8 cellular contexts compared by ENCODE assay signal in the genomic region with DNA sequence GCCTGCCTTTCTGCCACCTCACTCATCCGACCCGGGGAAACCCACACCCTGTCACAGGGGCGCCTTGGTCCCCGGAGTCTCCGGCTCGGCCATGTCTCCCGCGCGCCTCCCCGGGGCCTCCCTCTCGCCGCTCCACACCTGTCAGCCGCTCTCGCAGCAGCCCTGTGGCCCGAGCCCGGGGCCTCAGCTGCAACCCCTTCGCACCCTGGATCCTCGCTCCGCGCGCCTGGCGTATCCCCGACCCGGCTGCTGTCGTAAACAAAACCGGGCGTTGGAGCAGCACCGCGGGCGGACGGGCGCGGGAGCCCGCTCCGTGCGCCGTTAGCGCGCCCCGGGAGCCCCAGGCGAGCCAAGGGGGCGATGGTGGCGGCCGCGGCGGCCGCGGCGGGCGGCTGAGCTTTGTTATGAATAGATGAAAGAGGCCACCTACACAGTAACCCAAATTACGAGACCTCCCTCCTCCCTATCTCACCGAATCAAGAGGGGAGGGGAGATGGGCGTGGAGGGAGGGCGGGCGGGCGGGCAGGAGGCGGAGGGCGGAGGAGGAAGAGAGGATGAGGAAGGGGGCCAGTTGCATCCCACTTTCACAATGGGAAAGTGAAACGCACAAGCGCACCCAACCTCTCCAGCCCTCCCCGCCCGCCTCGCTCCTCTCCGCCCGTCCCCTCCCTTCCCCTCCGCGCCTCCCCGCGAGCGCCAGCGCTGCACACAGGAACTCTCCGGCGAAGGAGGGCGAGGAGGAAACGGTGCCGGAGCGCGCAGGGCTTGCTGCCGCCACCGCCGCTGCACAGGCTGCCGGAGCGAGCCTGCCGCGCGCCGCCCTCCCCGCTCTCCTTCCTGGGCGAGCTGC. TPM values are rescaled to one million over a fixed set of nuclear protein-coding genes. Genes with fewer than 3 reads are reported as not detected.
DNase-seq lines count a peak whose midpoint lies in the region; ATAC-seq and TF ChIP-seq lines count a peak whose summit lies in the region.

Gene PLXNC1 (plus strand): TSS at position 587 of the 850 bp plus-strand sequence. CDS start 395 bp downstream, outside the sequence.

- H3K4me3 Mint-ChIP-seq in progenitor cell of endocrine pancreas (ENCODE audit: low read depth), result peak within 1 kb of the TSS; percentile 80

- H3K36me3 Mint-ChIP-seq in progenitor cell of endocrine pancreas (ENCODE audit: insufficient read depth), result no peaks in the 10 kb centered on the region

- no peaks in the 10 kb centered on the region for H3K9me3 Mint-ChIP-seq in progenitor cell of endocrine pancreas (ENCODE audit: low read depth)

- WGBS in adrenal gland, 4 donors, result 0 to 12% (median 1%) methylated on average over 5 to 89 of the region's 89 CpGs
- WGBS in aorta, 2 donors, result 0 to 1% methylated on average over 56 to 89 of the region's 89 CpGs

- H3K9me3 ChIP-seq in adrenal gland (replicated peaks in 1 of 3) (no peaks in the 10 kb centered on the region), left ventricle myocardium inferior (replicated peaks) (no peaks in the 10 kb centered on the region), aorta (ENCODE audit: control insufficient read depth, low read length) (no peaks in the 10 kb centered on the region)

- H3K4me1 ChIP-seq in adrenal gland (replicated peaks in 1 of 2), result peaks cover 0 to 4% of the 10 kb centered on the region in 2 donors
- peaks cover 34% of the 10 kb centered on the region for H3K4me1 ChIP-seq in left ventricle myocardium inferior
- H3K4me1 ChIP-seq in aorta (ENCODE audit: control insufficient read depth in 1 of 2, insufficient read depth in 2 of 2, low read length in 2 of 2), result no peaks in the 10 kb centered on the region

- peaks cover 26% of the 10 kb centered on the region for H3K4me1 Mint-ChIP-seq in progenitor cell of endocrine pancreas (ENCODE audit: low read depth)

- H3K27ac ChIP-seq in adrenal gland (peak within 1 kb of the TSS in 1 of 5 donors; percentile 62), left ventricle myocardium inferior (replicated peaks) (peak within 1 kb of the TSS; percentile 16), aorta (ENCODE audit: low read depth in 1 of 2, low read length in 2 of 2) (no peak within 1 kb of the TSS)

- peaks cover 27% of the 10 kb centered on the region for H3K27me3 Mint-ChIP-seq in progenitor cell of endocrine pancreas

- H3K36me3 ChIP-seq in adrenal gland (replicated peaks in 1 of 2) (no peaks in the 10 kb centered on the region), left ventricle myocardium inferior (no peaks in the 10 kb centered on the region), aorta (ENCODE audit: control insufficient read depth in 1 of 2, insufficient read depth in 2 of 2, low read length in 1 of 2) (no peaks in the 10 kb centered on the region)

- intact Hi-C loops in adrenal gland (cut with DNase I), result loop anchor here in 1 of 2 donors (10.0 kb wide), 1 partner anchor 287 kb away; no protein-coding TSS in a partner anchor
- intact Hi-C loops in left ventricle myocardium inferior (cut with micrococcal nuclease), result no loop called here
- intact Hi-C loops in aorta (cut with DNase I), result loop anchor here in 1 of 2 donors (10.0 kb wide), 1 partner anchor 287 kb away; no protein-coding TSS in a partner anchor

- TF ChIP-seq CTCF in adrenal gland (IDR thresholded peaks at IDR 0.05) (no peak), left ventricle myocardium inferior (IDR thresholded peaks at IDR 0.05; ENCODE audit: borderline replicate concordance) (no peak), progenitor cell of endocrine pancreas (IDR thresholded peaks at IDR 0.05; ENCODE audit: unreplicated experiment) (no peak)

- peak; percentile 36 for ATAC-seq in GM19372 (IDR thresholded peaks at IDR 0.05; ENCODE audit: low read depth, unreplicated experiment)
- ATAC-seq in HG03460 (IDR thresholded peaks at IDR 0.05; ENCODE audit: unreplicated experiment), result peak; percentile 37
- ATAC-seq in aorta (ENCODE audit: low FRiP score), result peak; percentile 24

- H3K4me3 ChIP-seq in adrenal gland (peak within 1 kb of the TSS in 2 of 4 donors; percentile 38 to 72), left ventricle myocardium inferior (peak within 1 kb of the TSS; percentile 77), aorta (ENCODE audit: low read length in 2 of 2) (peak within 1 kb of the TSS; percentile 42 to 55)

- peak in 9 of 14 donors; percentile 12 to 75 (median 38) for DNase-seq in C1 segment of cervical spinal cord (lab: John Stamatoyannopoulos, UW)
- DNase-seq in SW480 (ENCODE audit: low spot score), result peak; percentile 54
- DNase-seq in adrenal gland, result peak; percentile 30 to 68 (median 45)
- DNase-seq in left ventricle myocardium inferior, result peak; percentile 62
- peak; percentile 35 for DNase-seq in progenitor cell of endocrine pancreas (ENCODE audit: low spot score, unreplicated experiment)
- DNase-seq in aorta, result peak; percentile 85 to 88

- peaks cover 10% of the 10 kb centered on the region for H3K27me3 ChIP-seq in adrenal gland
- peaks cover 26% of the 10 kb centered on the region for H3K27me3 ChIP-seq in left ventricle myocardium inferior (ENCODE audit: low read depth)
- H3K27me3 ChIP-seq in aorta (ENCODE audit: control insufficient read depth in 1 of 2, insufficient read depth in 2 of 2, low read length in 1 of 2), result no peaks in the 10 kb centered on the region

- no peak within 1 kb of the TSS for H3K27ac Mint-ChIP-seq in progenitor cell of endocrine pancreas

- no peak for TF ChIP-seq POLR2A in adrenal gland (IDR thresholded peaks at IDR 0.05)

RNA-seq across cellular contexts. Expression of gene PLXNC1, which starts in this region (rescaled TPM):
- total RNA-seq in adrenal gland (10 to 100 TPM; 10.5 to 23.4 (median 13.2) TPM), left ventricle myocardium inferior (2.5 TPM), progenitor cell of endocrine pancreas (25.4 and 25.7 TPM in 2 replicates), aorta (10 to 100 TPM in 1 of 2 donors, 1 to 10 TPM in 1; 7.5 to 26.8 TPM)
- polyA plus RNA-seq in adrenal gland (10 to 100 TPM in 1 of 3 donors, 1 to 10 TPM in 2; 2.5 to 16.9 (median 4.3) TPM), aorta (1 to 10 TPM; 1.2 to 3.4 TPM)

Comparison
In these comparisons a context has a peak if more than half of its experiments do, and no peak if none do; other contexts are left out.
1. DNase-seq: peak in every context shown above with its lines; median percentile 86 in aorta; 62 in left ventricle myocardium inferior; 54 in SW480; 45 in adrenal gland; 38 in C1 segment of cervical spinal cord; 35 in progenitor cell of endocrine pancreas.